Comparison of ENCODE assay signal across 32 cellular contexts in genomic region chr2:238841542-238842181, GRCh38. TPM values are rescaled to one million over a fixed set of nuclear protein-coding genes. Genes with fewer than 3 reads are reported as not detected.
DNase-seq lines count a peak whose midpoint lies in the region; ATAC-seq, FAIRE-seq and TF ChIP-seq lines count a peak whose summit lies in the region.
"Had no signal": no experiment of that assay in that cellular context is flagged by ENCODE, and none has a peak within 500 bp of the region (broad histone marks: within the 10 kb centered on the region; RNA-seq: fewer than 3 reads in every experiment).

No MANE protein-coding gene starts in this region.

- no peaks in the 10 kb centered on the region for H3K36me3 Mint-ChIP-seq in astrocyte (ENCODE audit: low read depth, unreplicated experiment)
- H3K36me3 Mint-ChIP-seq: CD4-positive, alpha-beta memory T cell had no signal

- no peak for TF ChIP-seq EP300 in A549 (IDR thresholded peaks at IDR 0.05)

- H3K4me2 ChIP-seq in A549: no peak overlapping the region
- H3K4me2 ChIP-seq in astrocyte (ENCODE audit: low read length): no peak overlapping the region
- H3K4me2 ChIP-seq: KMS-11 had no signal

- H3K27ac Mint-ChIP-seq in astrocyte (ENCODE audit: unreplicated experiment): no peak overlapping the region
- H3K27ac Mint-ChIP-seq: activated T-helper 1 cell treated with anti-CD3 and anti-CD28 coated beads, Interleukin-12 subunit alpha, Interleukin-12 subunit beta, Interleukin-2, Interleukin-4 antibody, amounts not matched to agents 30 ng/mL and 10 ng/mL and 1 ng/mL, durations not matched to agents 14 hours and 24 hours and 36 hours; CD4-positive, alpha-beta memory T cell; nephron had no signal

- no peaks in the 10 kb centered on the region for H3K9me3 Mint-ChIP-seq in astrocyte (ENCODE audit: unreplicated experiment)
- H3K9me3 Mint-ChIP-seq: activated T-helper 1 cell treated with anti-CD3 and anti-CD28 coated beads, Interleukin-12 subunit alpha, Interleukin-12 subunit beta, Interleukin-2, Interleukin-4 antibody, amounts not matched to agents 30 ng/mL and 10 ng/mL and 1 ng/mL, durations not matched to agents 14 hours and 24 hours and 36 hours had no signal

- H3K79me2 ChIP-seq in astrocyte (ENCODE audit: insufficient read depth, low read length): peaks cover 1% of the 10 kb centered on the region

- TF ChIP-seq CTCF in A549 (IDR thresholded peaks at IDR 0.05): no peak
- peak; percentile 16 for TF ChIP-seq CTCF in HFF-Myc (IDR thresholded peaks at IDR 0.05; ENCODE audit: low read depth, low read length, missing control alignments)
- no peak for TF ChIP-seq CTCF in astrocyte (IDR thresholded peaks at IDR 0.05; ENCODE audit: insufficient read depth, low read depth, low read length)
- TF ChIP-seq CTCF in foreskin keratinocyte (conservative IDR thresholded peaks at IDR 0.05): peak; percentile 4

- peaks cover 2% of the 10 kb centered on the region; the same call in 1 of the 3 replicates for H3K9me3 ChIP-seq in A549
- H3K9me3 ChIP-seq in astrocyte (ENCODE audit: insufficient read depth, low read depth, low read length): peaks cover 2% of the 10 kb centered on the region
- H3K9me3 ChIP-seq: ovary, spleen had no signal

- TF ChIP-seq POLR2A in A549 (IDR thresholded peaks at IDR 0.05; ENCODE audit: low read length): no peak

- no peak overlapping the region for H2AFZ ChIP-seq in astrocyte (ENCODE audit: low read depth, low read length)

- TF ChIP-seq RAD21 in A549 (conservative IDR thresholded peaks at IDR 0.05 in 1 of 2, IDR thresholded peaks at IDR 0.05 in 1 of 2): no peak

- no peak for ATAC-seq in A549
- ATAC-seq in foreskin keratinocyte: peak; percentile 86
- ATAC-seq: SK-N-SH treated with all-trans-retinoic acid at 6 μM for 48 hours had no signal

- FAIRE-seq in A549 (lab: Jason Lieb, UNC) (no peak), astrocyte (lab: Jason Lieb, UNC) (no peak)
- FAIRE-seq: endothelial cell of umbilical vein, frontal cortex, islet of Langerhans, urothelium cell line had no signal

- H4K20me1 ChIP-seq in astrocyte (ENCODE audit: insufficient read depth, low read length): no peaks in the 10 kb centered on the region

- H3K4me1 Mint-ChIP-seq in astrocyte (ENCODE audit: low read depth, unreplicated experiment): no peaks in the 10 kb centered on the region

- H3K4me3 ChIP-seq in A549: no peak overlapping the region
- no peak overlapping the region for H3K4me3 ChIP-seq in HFF-Myc (replicated peaks; ENCODE audit: low read depth, low read length)
- H3K4me3 ChIP-seq in astrocyte (ENCODE audit: insufficient read depth, low read depth, low read length): no peak overlapping the region
- H3K4me3 ChIP-seq: ovary, spleen had no signal

- WGBS in A549 (ENCODE audit: missing lambda C conversion rate): 83% methylated on average over 10 of the region's 10 CpGs

- H3K4me1 ChIP-seq in A549: no peaks in the 10 kb centered on the region
- H3K4me1 ChIP-seq in astrocyte (ENCODE audit: insufficient read depth, low read length): peaks cover 5% of the 10 kb centered on the region
- H3K4me1 ChIP-seq in foreskin keratinocyte: no peaks in the 10 kb centered on the region

- no peak overlapping the region for H3K9ac ChIP-seq in astrocyte (ENCODE audit: low read length)
- H3K9ac ChIP-seq: KMS-11 had no signal

- no peaks in the 10 kb centered on the region for H3K36me3 ChIP-seq in astrocyte (ENCODE audit: insufficient read depth, low read length)
- H3K36me3 ChIP-seq: ovary, spleen had no signal

- H3K27ac ChIP-seq in A549 (no peak overlapping the region), astrocyte (ENCODE audit: low read depth, low read length) (no peak overlapping the region), foreskin keratinocyte (no peak overlapping the region)
- H3K27ac ChIP-seq: KMS-11, ovary, spleen had no signal

- H3K27me3 ChIP-seq in astrocyte (ENCODE audit: insufficient read depth, low read length) (peaks cover 3% of the 10 kb centered on the region), foreskin keratinocyte (peaks cover 35% of the 10 kb centered on the region)
- H3K27me3 ChIP-seq: ovary had no signal

- H3K27me3 Mint-ChIP-seq in astrocyte (ENCODE audit: low read depth, unreplicated experiment): peaks cover 53% of the 10 kb centered on the region

- H3K4me3 Mint-ChIP-seq in astrocyte (ENCODE audit: unreplicated experiment): no peak overlapping the region
- H3K4me3 Mint-ChIP-seq: activated T-helper 1 cell treated with anti-CD3 and anti-CD28 coated beads, Interleukin-12 subunit alpha, Interleukin-12 subunit beta, Interleukin-2, Interleukin-4 antibody, amounts not matched to agents 30 ng/mL and 10 ng/mL and 1 ng/mL, durations not matched to agents 14 hours and 24 hours and 36 hours; CD4-positive, alpha-beta memory T cell; nephron had no signal

- POLR2A ChIA-PET in A549 (lab: Yijun Ruan, JAX): no interaction called here

- CTCF ChIA-PET in A549 (lab: Yijun Ruan, JAX): interaction anchor here (0.9 to 1.6 kb wide), 4 partner anchors 9 to 193 kb away, joined by 3 to 7 read pairs (median 4); no protein-coding TSS in a partner anchor

- DNase-seq in A549 (ENCODE audit: low read depth in 1 of 2, low spot score in 1 of 2) (no peak), HFF-Myc (ENCODE audit: extremely low read depth, low read depth) (peak; percentile 93), astrocyte (ENCODE audit: low read depth) (peak; percentile 32), foreskin keratinocyte (peak; percentile 56 to 73), HCEC 1CT (no peak), T-helper 1 cell (no peak)
- no peak for DNase-seq in activated CD4-positive, alpha-beta T cell treated with anti-CD3 and anti-CD28 coated beads for 48 hours
- DNase-seq in central memory CD4-positive, alpha-beta T cell: no peak
- DNase-seq: activated CD4-positive, alpha-beta T cell treated with anti-CD3 and anti-CD28 coated beads, Interleukin-2, amount 50 U/mL, for 1 hour; activated naive CD4-positive, alpha-beta T cell treated with anti-CD3 and anti-CD28 coated beads, Interleukin-2, amount 50 U/mL, for 16 hours; CD4-positive, alpha-beta memory T cell; dermis blood vessel endothelial cell; hypothalamus; MV-4-11; NCI-H1694; NCI-H2171 treated with DMSO at 0.1 percent for 48 hours; NCI-H774; ovary; retina; spleen; stimulated activated CD4-positive, alpha-beta T cell treated with anti-CD3 and anti-CD28 coated beads, Interleukin-4, amount 100 ng/mL, for 1 hour; stimulated activated naive CD4-positive, alpha-beta T cell had no signal

TF ChIP-seq in A549, 52 proteins besides CTCF, POLR2A, EP300 and RAD21:
- TF ChIP-seq MAFK (IDR thresholded peaks at IDR 0.05; ENCODE audit: partially characterized antibody) (peak; percentile 89), RCOR1 (IDR thresholded peaks at IDR 0.05; ENCODE audit: low read depth, low read length) (no peak)

RNA-seq across cellular contexts. Expression of gene TWIST2, which starts 6.2 kb away (rescaled TPM):
- polyA plus RNA-seq in A549 (2011; rRNA removed) (5.4 and 8.2 TPM in 2 replicates), A549 (2017; fragmentation: RNase III; extraction: RNeasy Plus Mini Kit Qiagen cat#74134 plus additional on column Dnase treatment) (6.0 to 8.7 TPM (median 7.1 TPM) in 3 replicates), foreskin keratinocyte (32.5 and 34.4 TPM in 2 replicates)
- polyA plus RNA-seq in A549 (2012; cell fraction: cytosol; rRNA removed): 22.0 and 31.0 TPM in 2 replicates
- polyA plus RNA-seq in A549 (2012; cell fraction: nucleus; rRNA removed): 19.3 and 23.2 TPM in 2 replicates
- polyA minus RNA-seq in A549 (2011; rRNA and poly(A)+ RNA removed): 3.6 and 6.2 TPM in 2 replicates
- total RNA-seq in astrocyte (2.5 and 3.2 TPM in 2 replicates), foreskin keratinocyte (24.1 and 27.8 TPM in 2 replicates)
- total RNA-seq: activated T-helper 1 cell treated with anti-CD3 and anti-CD28 coated beads, Interleukin-12 subunit alpha, Interleukin-12 subunit beta, Interleukin-2, Interleukin-4 antibody, amounts not matched to agents 30 ng/mL and 10 ng/mL and 1 ng/mL, durations not matched to agents 14 hours and 24 hours and 36 hours; CD4-positive, alpha-beta memory T cell; dermis blood vessel endothelial cell; frontal cortex; HT-29; T-helper 2 cell treated with Interferon-gamma antibody and Interleukin-4, amounts not matched to agents 100 ng/mL and 5 ng/mL, for 36 hours had no signal
- polyA plus RNA-seq: CD4-positive, alpha-beta memory T cell had no signal

Comparison
In these comparisons a context has a peak if more than half of its experiments do, and no peak if none do; other contexts are left out.
1. DNase-seq: peak in HFF-Myc (single experiment), astrocyte (single experiment) and foreskin keratinocyte (2 of 2); none in A549 (0 of 2), HCEC 1CT (single experiment), activated CD4-positive, alpha-beta T cell treated with anti-CD3 and anti-CD28 coated beads for 48 hours (single experiment), central memory CD4-positive, alpha-beta T cell (single experiment) and T-helper 1 cell (0 of 5).
2. CTCF ChIP-seq: peak in HFF-Myc (single experiment) and foreskin keratinocyte (single experiment); none in A549 (single experiment) and astrocyte (single experiment).